8 cellular contexts compared by ENCODE assay signal in the genomic region with DNA sequence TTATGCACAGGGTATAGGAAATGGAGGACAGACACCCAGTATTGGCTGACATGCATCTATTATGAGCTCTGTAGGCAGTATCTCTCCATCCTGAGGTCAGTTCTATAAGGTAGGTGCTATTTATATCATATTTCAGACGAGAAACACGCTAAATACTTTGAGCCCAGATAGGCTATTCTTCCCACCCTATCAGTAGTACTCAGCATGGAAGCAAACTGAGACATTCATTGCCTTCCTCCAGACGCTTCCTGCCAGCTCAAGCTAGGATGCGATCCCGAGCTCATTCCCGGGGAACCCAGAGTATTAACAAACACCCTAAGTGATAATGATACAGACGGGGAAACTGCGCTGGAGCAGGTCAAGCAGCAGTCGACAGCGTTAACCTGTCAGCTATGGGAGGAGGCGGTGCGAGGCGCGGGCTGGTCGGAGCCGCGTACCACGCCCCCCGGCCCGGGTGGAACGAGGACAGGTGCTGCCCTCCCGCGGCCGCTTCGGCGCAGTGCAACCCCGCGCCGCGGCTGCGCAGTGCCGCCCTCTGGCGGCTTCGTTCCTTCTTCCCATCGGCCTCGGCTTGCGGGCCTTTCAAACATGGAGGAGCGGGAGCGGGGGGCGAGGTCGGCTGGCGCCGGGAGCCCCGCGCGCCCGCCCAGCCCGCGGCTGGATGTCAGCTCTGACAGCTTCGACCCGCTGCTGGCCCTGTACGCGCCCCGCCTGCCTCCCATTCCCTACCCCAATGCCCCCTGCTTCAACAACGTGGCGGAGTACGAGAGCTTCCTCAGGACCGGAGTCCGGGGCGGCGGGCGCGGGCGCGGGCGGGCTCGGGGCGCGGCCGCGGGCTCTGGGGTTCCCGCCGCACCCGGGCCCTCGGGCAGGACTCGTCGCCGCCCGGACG. TPM values are rescaled to one million over a fixed set of nuclear protein-coding genes. Genes with fewer than 3 reads are reported as not detected.
DNase-seq lines count a peak whose midpoint lies in the region; ATAC-seq and TF ChIP-seq lines count a peak whose summit lies in the region.

A gene (plus strand): TSS at position 550 of the 892 bp plus-strand sequence. CDS start 39 bp downstream, at position 589.

- H3K4me1 ChIP-seq in CD8-positive, alpha-beta T cell (ENCODE audit: insufficient read depth, low read length): peaks cover 13% of the 10 kb centered on the region
- peaks cover 8 to 13% of the 10 kb centered on the region in 2 donors for H3K4me1 ChIP-seq in duodenal mucosa (ENCODE audit: control insufficient read depth in 1 of 2, insufficient read depth in 2 of 2, low read length in 2 of 2)

- H3K9me3 Mint-ChIP-seq in CD8-positive, alpha-beta T cell: no peaks in the 10 kb centered on the region
- H3K9me3 Mint-ChIP-seq in activated CD4-positive, alpha-beta memory T cell treated with anti-CD3 and anti-CD28 coated beads for 36 hours: no peaks in the 10 kb centered on the region

- peaks cover 14% of the 10 kb centered on the region for H3K36me3 Mint-ChIP-seq in CD8-positive, alpha-beta T cell
- peaks cover 13% of the 10 kb centered on the region for H3K36me3 Mint-ChIP-seq in activated CD4-positive, alpha-beta memory T cell treated with anti-CD3 and anti-CD28 coated beads for 36 hours

- H3K27ac ChIP-seq in CD8-positive, alpha-beta T cell (ENCODE audit: low read depth, low read length): no peak within 1 kb of the TSS
- H3K27ac ChIP-seq in duodenal mucosa (ENCODE audit: low read depth, low read length): no peak within 1 kb of the TSS

- H3K4me3 Mint-ChIP-seq in CD8-positive, alpha-beta T cell: peak within 1 kb of the TSS; percentile 92
- peak within 1 kb of the TSS; percentile 87 for H3K4me3 Mint-ChIP-seq in activated CD4-positive, alpha-beta memory T cell treated with anti-CD3 and anti-CD28 coated beads for 36 hours

- peak within 1 kb of the TSS; percentile 86 for H3K27ac Mint-ChIP-seq in CD8-positive, alpha-beta T cell
- peak within 1 kb of the TSS; percentile 55 for H3K27ac Mint-ChIP-seq in activated CD4-positive, alpha-beta memory T cell treated with anti-CD3 and anti-CD28 coated beads for 36 hours

- TF ChIP-seq CTCF in CD8-positive, alpha-beta T cell (IDR thresholded peaks at IDR 0.05): peak; percentile 99

- no peaks in the 10 kb centered on the region for H3K27me3 Mint-ChIP-seq in CD8-positive, alpha-beta T cell (ENCODE audit: low read depth)
- H3K27me3 Mint-ChIP-seq in activated CD4-positive, alpha-beta memory T cell treated with anti-CD3 and anti-CD28 coated beads for 36 hours: no peaks in the 10 kb centered on the region

- H3K9me3 ChIP-seq in CD8-positive, alpha-beta T cell (ENCODE audit: low read length): no peaks in the 10 kb centered on the region
- no peaks in the 10 kb centered on the region for H3K9me3 ChIP-seq in duodenal mucosa (ENCODE audit: control insufficient read depth in 1 of 2, low read length in 2 of 2)

- DNase-seq in CD8-positive, alpha-beta T cell: peak; percentile 84 to 97 (median 90)
- DNase-seq in NCI-H748 treated with DMSO at 0.1 percent for 48 hours (lab: John Stamatoyannopoulos, UW) (peak; percentile 79), lung microvascular endothelial cell (ENCODE audit: low read depth in 2 of 2) (peak; percentile 85 to 89)
- peak; percentile 94 for DNase-seq in activated CD4-positive, alpha-beta memory T cell treated with anti-CD3 and anti-CD28 coated beads for 36 hours
- peak; percentile 83 to 87 (median 87) for DNase-seq in stimulated activated CD4-positive, alpha-beta T cell treated with anti-CD3 and anti-CD28 coated beads, TNF-alpha, amount 100 ng/mL, for 4 hours (ENCODE audit: low read depth in 3 of 3)

- CTCF ChIA-PET in CD8-positive, alpha-beta T cell (lab: Charles Lee): interaction anchor here (0.5 to 3.0 kb wide), 44 partner anchors 9 to 579 kb away, joined by 3 to 24 read pairs (median 4); a partner anchor contains a TSS
- CTCF ChIA-PET in activated CD4-positive, alpha-beta memory T cell treated with anti-CD3 and anti-CD28 coated beads for 36 hours (lab: Charles Lee): interaction anchor here (0.6 to 4.1 kb wide), 68 partner anchors 9 to 439 kb away, joined by 3 to 57 read pairs (median 5); a partner anchor contains a TSS

- peak; percentile 98 for ATAC-seq in CD8-positive, alpha-beta T cell
- ATAC-seq in GM19395 (IDR thresholded peaks at IDR 0.05; ENCODE audit: unreplicated experiment) (peak; percentile 88), HG03521 (IDR thresholded peaks at IDR 0.05; ENCODE audit: unreplicated experiment) (peak; percentile 91)

- POLR2A ChIA-PET in CD8-positive, alpha-beta T cell (lab: Charles Lee): interaction anchor here (1.4 to 3.0 kb wide), 2 partner anchors 12 to 600 kb away, joined by 4 to 17 read pairs; a partner anchor contains a TSS
- POLR2A ChIA-PET in activated CD4-positive, alpha-beta memory T cell treated with anti-CD3 and anti-CD28 coated beads for 36 hours (lab: Charles Lee): interaction anchor here (0.9 to 1.4 kb wide), 3 partner anchors 12 to 353 kb away, joined by 3 to 9 read pairs (median 4); a partner anchor contains a TSS

- H3K27me3 ChIP-seq in CD8-positive, alpha-beta T cell (ENCODE audit: insufficient read depth, low read length): no peaks in the 10 kb centered on the region
- no peaks in the 10 kb centered on the region for H3K27me3 ChIP-seq in duodenal mucosa (ENCODE audit: control insufficient read depth in 1 of 2, insufficient read depth in 2 of 2, low read length in 2 of 2)

- peaks cover 26% of the 10 kb centered on the region for H3K4me1 Mint-ChIP-seq in CD8-positive, alpha-beta T cell (ENCODE audit: low read depth)
- H3K4me1 Mint-ChIP-seq in activated CD4-positive, alpha-beta memory T cell treated with anti-CD3 and anti-CD28 coated beads for 36 hours (ENCODE audit: low read depth): peaks cover 43% of the 10 kb centered on the region

- peak within 1 kb of the TSS; percentile 70 for H3K4me3 ChIP-seq in CD8-positive, alpha-beta T cell (ENCODE audit: low read depth, low read length)
- H3K4me3 ChIP-seq in duodenal mucosa (ENCODE audit: low read depth in 1 of 2, low read length in 2 of 2): peak within 1 kb of the TSS; percentile 67 to 78

- intact Hi-C loops in CD8-positive, alpha-beta T cell (cut with DNase I, micrococcal nuclease): loop anchor here (1.0 to 10.0 kb wide), 11 partner anchors 12 to 1361 kb away; a partner anchor contains a TSS
- intact Hi-C loops in activated CD4-positive, alpha-beta memory T cell treated with anti-CD3 and anti-CD28 coated beads for 36 hours (cut with micrococcal nuclease): loop anchor here (1.0 to 5.0 kb wide), 10 partner anchors 12 to 415 kb away; a partner anchor contains a TSS

- H3K36me3 ChIP-seq in CD8-positive, alpha-beta T cell (ENCODE audit: insufficient read depth, low read length): no peaks in the 10 kb centered on the region
- H3K36me3 ChIP-seq in duodenal mucosa (ENCODE audit: control insufficient read depth in 1 of 2, insufficient read depth in 2 of 2, low read length in 2 of 2): peaks cover 4 to 9% of the 10 kb centered on the region in 2 donors

- H3K9ac ChIP-seq in duodenal mucosa (ENCODE audit: low read depth in 1 of 2, low read length in 2 of 2): peak within 1 kb of the TSS; percentile 65 to 66

RNA-seq across cellular contexts. Expression of the gene that starts here (rescaled TPM):
- total RNA-seq in CD8-positive, alpha-beta T cell: under 1 TPM; 0.44 to 0.65 TPM
- 1 to 10 TPM; 7.4 to 8.0 TPM for total RNA-seq in activated CD4-positive, alpha-beta memory T cell treated with anti-CD3 and anti-CD28 coated beads for 36 hours
- total RNA-seq in lung microvascular endothelial cell: 5.0 and 5.4 TPM in 2 replicates

Comparison
In these comparisons a context has a peak if more than half of its experiments do, and no peak if none do; other contexts are left out.
1. Peak in DNase-seq, ATAC-seq and H3K4me3 ChIP-seq in CD8-positive, alpha-beta T cell; RNA of the gene not detected or under 1 TPM.